Comparison of ENCODE assay signal across 1 cellular context in the genomic region with DNA sequence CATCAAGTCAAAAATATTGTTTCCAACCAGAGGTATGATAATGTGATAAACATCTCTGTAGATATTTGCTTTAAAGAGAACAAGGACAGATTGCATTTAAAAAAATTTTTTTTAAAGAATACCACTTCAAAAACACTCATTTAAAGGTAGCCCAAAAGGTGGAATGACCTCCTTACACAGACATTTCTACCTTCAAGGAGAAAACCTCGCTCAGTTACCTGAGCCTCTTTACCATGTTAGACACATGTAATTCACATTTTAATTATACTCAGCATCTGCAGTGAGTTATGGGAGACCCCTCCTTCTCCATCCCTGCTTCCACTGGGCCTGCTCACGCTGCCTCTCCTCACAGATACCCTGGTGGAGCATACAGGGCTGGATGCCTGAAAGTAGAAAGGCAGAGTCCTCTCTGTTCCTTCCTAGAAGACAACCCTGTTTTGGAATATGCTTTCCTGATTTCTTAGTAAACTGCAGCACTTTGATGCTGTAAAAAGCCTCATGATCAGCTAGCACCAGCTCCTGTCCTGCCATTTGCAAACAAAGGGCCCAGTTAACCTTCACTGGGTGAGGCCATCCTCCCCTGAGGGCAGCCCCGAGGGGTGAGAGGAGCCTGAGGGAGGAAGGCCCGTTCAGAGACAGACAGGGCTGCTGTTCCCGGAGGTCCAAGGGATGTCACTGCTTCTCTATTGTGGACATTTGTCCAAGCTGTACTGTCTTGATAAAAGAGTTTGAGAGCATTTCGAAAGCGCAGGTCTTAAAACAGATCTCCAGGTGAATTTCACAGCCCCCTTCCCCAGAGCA.
TF ChIP-seq lines count a peak whose summit lies in the region.

No MANE protein-coding gene starts in this region.

TF ChIP-seq in WTC11, 78 proteins besides CTCF, POLR2A, EP300 and RAD21 (continued from another document):
- TF ChIP-seq, protein P1, sequence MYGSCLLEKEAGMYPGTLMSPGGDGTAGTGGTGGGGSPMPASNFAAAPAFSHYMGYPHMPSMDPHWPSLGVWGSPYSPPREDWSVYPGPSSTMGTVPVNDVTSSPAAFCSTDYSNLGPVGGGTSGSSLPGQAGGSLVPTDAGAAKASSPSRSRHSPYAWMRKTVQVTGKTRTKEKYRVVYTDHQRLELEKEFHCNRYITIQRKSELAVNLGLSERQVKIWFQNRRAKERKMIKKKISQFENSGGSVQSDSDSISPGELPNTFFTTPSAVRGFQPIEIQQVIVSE (CRISPR knock-in tag; IDR thresholded peaks at IDR 0.05; ENCODE audit: borderline replicate concordance): no peak
- TF ChIP-seq, protein P2, sequence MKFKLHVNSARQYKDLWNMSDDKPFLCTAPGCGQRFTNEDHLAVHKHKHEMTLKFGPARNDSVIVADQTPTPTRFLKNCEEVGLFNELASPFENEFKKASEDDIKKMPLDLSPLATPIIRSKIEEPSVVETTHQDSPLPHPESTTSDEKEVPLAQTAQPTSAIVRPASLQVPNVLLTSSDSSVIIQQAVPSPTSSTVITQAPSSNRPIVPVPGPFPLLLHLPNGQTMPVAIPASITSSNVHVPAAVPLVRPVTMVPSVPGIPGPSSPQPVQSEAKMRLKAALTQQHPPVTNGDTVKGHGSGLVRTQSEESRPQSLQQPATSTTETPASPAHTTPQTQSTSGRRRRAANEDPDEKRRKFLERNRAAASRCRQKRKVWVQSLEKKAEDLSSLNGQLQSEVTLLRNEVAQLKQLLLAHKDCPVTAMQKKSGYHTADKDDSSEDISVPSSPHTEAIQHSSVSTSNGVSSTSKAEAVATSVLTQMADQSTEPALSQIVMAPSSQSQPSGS (CRISPR knock-in tag; IDR thresholded peaks at IDR 0.05; ENCODE audit: borderline replicate concordance, low read depth): no peak
- no peak for TF ChIP-seq ZBTB21 (CRISPR knock-in tag; IDR thresholded peaks at IDR 0.05; ENCODE audit: borderline replicate concordance)
- TF ChIP-seq, protein P3, sequence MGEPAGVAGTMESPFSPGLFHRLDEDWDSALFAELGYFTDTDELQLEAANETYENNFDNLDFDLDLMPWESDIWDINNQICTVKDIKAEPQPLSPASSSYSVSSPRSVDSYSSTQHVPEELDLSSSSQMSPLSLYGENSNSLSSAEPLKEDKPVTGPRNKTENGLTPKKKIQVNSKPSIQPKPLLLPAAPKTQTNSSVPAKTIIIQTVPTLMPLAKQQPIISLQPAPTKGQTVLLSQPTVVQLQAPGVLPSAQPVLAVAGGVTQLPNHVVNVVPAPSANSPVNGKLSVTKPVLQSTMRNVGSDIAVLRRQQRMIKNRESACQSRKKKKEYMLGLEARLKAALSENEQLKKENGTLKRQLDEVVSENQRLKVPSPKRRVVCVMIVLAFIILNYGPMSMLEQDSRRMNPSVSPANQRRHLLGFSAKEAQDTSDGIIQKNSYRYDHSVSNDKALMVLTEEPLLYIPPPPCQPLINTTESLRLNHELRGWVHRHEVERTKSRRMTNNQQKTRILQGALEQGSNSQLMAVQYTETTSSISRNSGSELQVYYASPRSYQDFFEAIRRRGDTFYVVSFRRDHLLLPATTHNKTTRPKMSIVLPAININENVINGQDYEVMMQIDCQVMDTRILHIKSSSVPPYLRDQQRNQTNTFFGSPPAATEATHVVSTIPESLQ (CRISPR knock-in tag; IDR thresholded peaks at IDR 0.05): no peak
- TF ChIP-seq, protein P4, sequence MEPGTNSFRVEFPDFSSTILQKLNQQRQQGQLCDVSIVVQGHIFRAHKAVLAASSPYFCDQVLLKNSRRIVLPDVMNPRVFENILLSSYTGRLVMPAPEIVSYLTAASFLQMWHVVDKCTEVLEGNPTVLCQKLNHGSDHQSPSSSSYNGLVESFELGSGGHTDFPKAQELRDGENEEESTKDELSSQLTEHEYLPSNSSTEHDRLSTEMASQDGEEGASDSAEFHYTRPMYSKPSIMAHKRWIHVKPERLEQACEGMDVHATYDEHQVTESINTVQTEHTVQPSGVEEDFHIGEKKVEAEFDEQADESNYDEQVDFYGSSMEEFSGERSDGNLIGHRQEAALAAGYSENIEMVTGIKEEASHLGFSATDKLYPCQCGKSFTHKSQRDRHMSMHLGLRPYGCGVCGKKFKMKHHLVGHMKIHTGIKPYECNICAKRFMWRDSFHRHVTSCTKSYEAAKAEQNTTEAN (CRISPR knock-in tag; IDR thresholded peaks at IDR 0.05): no peak
